In genomic region chr3:42443292-42443691, GRCh38 we compare ENCODE assay signal across 14 cellular contexts. TPM values are rescaled to one million over a fixed set of nuclear protein-coding genes. Genes with fewer than 3 reads are reported as not detected.
"Had no signal": no experiment of that assay in that cellular context is flagged by ENCODE, and none has a peak within 500 bp of the region (broad histone marks: within the 10 kb centered on the region; RNA-seq: fewer than 3 reads in every experiment).

No MANE protein-coding gene starts in this region.

- H3K4me3 ChIP-seq: coronary artery, hepatocyte, mucosa of descending colon, right atrium auricular region, smooth muscle cell had no signal

- H3K36me3 ChIP-seq: right atrium auricular region had no signal

- H2AFZ ChIP-seq: hepatocyte had no signal

- H3K27ac ChIP-seq: coronary artery, hepatocyte, right atrium auricular region had no signal

- H3K4me1 ChIP-seq: right atrium auricular region had no signal

- H3K9me3 ChIP-seq: mucosa of descending colon, right atrium auricular region had no signal

- H3K4me2 ChIP-seq: hepatocyte, smooth muscle cell had no signal

- H3K27me3 ChIP-seq: right atrium auricular region had no signal

RNA-seq across cellular contexts. Expression of gene LYZL4, which starts 32.9 kb away (rescaled TPM):
- total RNA-seq: dermis microvascular lymphatic vessel endothelial cell; hepatocyte; left lobe of liver; lower leg skin; mucosa of descending colon; naive thymus-derived CD8-positive, alpha-beta T cell; osteocyte; pulmonary artery endothelial cell; right atrium auricular region; smooth muscle cell; urinary bladder had no signal
- polyA plus RNA-seq: esophagus; hepatocyte; naive thymus-derived CD8-positive, alpha-beta T cell; neural cell; smooth muscle cell; urinary bladder had no signal

RNA-seq across cellular contexts. Expression of gene VIPR1, which starts 59.2 kb away (rescaled TPM):
- total RNA-seq: dermis microvascular lymphatic vessel endothelial cell had no signal
